ENCODE assay signal across 8 cellular contexts in genomic region chr19:42325308-42325895, GRCh38. TPM values are rescaled to one million over a fixed set of nuclear protein-coding genes. Genes with fewer than 3 reads are reported as not detected.
DNase-seq lines count a peak whose midpoint lies in the region; ATAC-seq lines count a peak whose summit lies in the region.

A gene with protein sequence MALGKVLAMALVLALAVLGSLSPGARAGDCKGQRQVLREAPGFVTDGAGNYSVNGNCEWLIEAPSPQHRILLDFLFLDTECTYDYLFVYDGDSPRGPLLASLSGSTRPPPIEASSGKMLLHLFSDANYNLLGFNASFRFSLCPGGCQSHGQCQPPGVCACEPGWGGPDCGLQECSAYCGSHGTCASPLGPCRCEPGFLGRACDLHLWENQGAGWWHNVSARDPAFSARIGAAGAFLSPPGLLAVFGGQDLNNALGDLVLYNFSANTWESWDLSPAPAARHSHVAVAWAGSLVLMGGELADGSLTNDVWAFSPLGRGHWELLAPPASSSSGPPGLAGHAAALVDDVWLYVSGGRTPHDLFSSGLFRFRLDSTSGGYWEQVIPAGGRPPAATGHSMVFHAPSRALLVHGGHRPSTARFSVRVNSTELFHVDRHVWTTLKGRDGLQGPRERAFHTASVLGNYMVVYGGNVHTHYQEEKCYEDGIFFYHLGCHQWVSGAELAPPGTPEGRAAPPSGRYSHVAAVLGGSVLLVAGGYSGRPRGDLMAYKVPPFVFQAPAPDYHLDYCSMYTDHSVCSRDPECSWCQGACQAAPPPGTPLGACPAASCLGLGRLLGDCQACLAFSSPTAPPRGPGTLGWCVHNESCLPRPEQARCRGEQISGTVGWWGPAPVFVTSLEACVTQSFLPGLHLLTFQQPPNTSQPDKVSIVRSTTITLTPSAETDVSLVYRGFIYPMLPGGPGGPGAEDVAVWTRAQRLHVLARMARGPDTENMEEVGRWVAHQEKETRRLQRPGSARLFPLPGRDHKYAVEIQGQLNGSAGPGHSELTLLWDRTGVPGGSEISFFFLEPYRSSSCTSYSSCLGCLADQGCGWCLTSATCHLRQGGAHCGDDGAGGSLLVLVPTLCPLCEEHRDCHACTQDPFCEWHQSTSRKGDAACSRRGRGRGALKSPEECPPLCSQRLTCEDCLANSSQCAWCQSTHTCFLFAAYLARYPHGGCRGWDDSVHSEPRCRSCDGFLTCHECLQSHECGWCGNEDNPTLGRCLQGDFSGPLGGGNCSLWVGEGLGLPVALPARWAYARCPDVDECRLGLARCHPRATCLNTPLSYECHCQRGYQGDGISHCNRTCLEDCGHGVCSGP (N-terminal part only) (plus strand): TSS chr19:42325635. CDS start chr19:42326244, 609 bp downstream.

- ATAC-seq in HG03460 (IDR thresholded peaks at IDR 0.05; ENCODE audit: unreplicated experiment) = peak; percentile 85

- H3K27ac Mint-ChIP-seq in activated CD4-positive, alpha-beta T cell treated with anti-CD3 and anti-CD28 coated beads, Interleukin-2, amount 10 ng/mL, durations not matched to agents 7 days and 5 days = peak within 1 kb of the TSS; percentile 84

- peak within 1 kb of the TSS; percentile 84 to 94 (median 88) for H3K9ac ChIP-seq in BLaER1 treated with 17β-estradiol and CSF1 and Interleukin-3, amounts not matched to agents 10 nM and 100 nM

- no peaks in the 10 kb centered on the region for H3K36me3 Mint-ChIP-seq in activated CD4-positive, alpha-beta T cell treated with anti-CD3 and anti-CD28 coated beads, Interleukin-2, amount 10 ng/mL, durations not matched to agents 7 days and 5 days (ENCODE audit: low read depth)

- peak within 1 kb of the TSS; percentile 77 to 97 (median 88) for H3K4me3 ChIP-seq in BLaER1 treated with 17β-estradiol and CSF1 and Interleukin-3, amounts not matched to agents 10 nM and 100 nM

- H3K4me1 Mint-ChIP-seq in activated CD4-positive, alpha-beta T cell treated with anti-CD3 and anti-CD28 coated beads, Interleukin-2, amount 10 ng/mL, durations not matched to agents 7 days and 5 days = peaks cover 19% of the 10 kb centered on the region

- H3K4me2 ChIP-seq in BLaER1 treated with 17β-estradiol and CSF1 and Interleukin-3, amounts not matched to agents 10 nM and 100 nM = peak within 1 kb of the TSS; percentile 91 to 99 (median 97)

- H3K4me3 Mint-ChIP-seq in activated CD4-positive, alpha-beta T cell treated with anti-CD3 and anti-CD28 coated beads, Interleukin-2, amount 10 ng/mL, durations not matched to agents 7 days and 5 days = peak within 1 kb of the TSS; percentile 89

- H3K27ac ChIP-seq in BLaER1 treated with 17β-estradiol and CSF1 and Interleukin-3, amounts not matched to agents 10 nM and 100 nM = peak within 1 kb of the TSS; percentile 69 to 89 (median 82)

- peaks cover 21 to 40% (median 30%) of the 10 kb centered on the region in 10 experiments for H3K4me1 ChIP-seq in BLaER1 treated with 17β-estradiol and CSF1 and Interleukin-3, amounts not matched to agents 10 nM and 100 nM

- H3K36me3 ChIP-seq in BLaER1 treated with 17β-estradiol and CSF1 and Interleukin-3, amounts not matched to agents 10 nM and 100 nM = no peaks in the 10 kb centered on the region

- H3K27me3 Mint-ChIP-seq in activated CD4-positive, alpha-beta T cell treated with anti-CD3 and anti-CD28 coated beads, Interleukin-2, amount 10 ng/mL, durations not matched to agents 7 days and 5 days = peaks cover 24% of the 10 kb centered on the region

- CTCF ChIA-PET in activated CD4-positive, alpha-beta T cell treated with anti-CD3 and anti-CD28 coated beads, Interleukin-2, amount 10 ng/mL, durations not matched to agents 7 days and 5 days (lab: Charles Lee) = no interaction called here

- peak; percentile 98 for DNase-seq in GM19240 (ENCODE audit: insufficient read length, low spot score)
- peak; percentile 99 to 100 for DNase-seq in NCI-H526 (lab: John Stamatoyannopoulos, UW)
- DNase-seq in activated CD4-positive, alpha-beta T cell treated with anti-CD3 and anti-CD28 coated beads, Interleukin-2, amount 10 ng/mL, durations not matched to agents 7 days and 5 days = peak; percentile 99
- peak; percentile 99 for DNase-seq in dedifferentiated amniotic fluid mesenchymal stem cell (ENCODE audit: extremely low spot score)
- DNase-seq in left kidney (ENCODE audit: low read depth, low spot score) = peak; percentile 100
- peak; percentile 98 to 99 for DNase-seq in stimulated activated CD4-positive, alpha-beta T cell treated with anti-CD3 and anti-CD28 coated beads, Interleukin-2, amount 100 ng/mL, for 24 hours

- H3K9me3 Mint-ChIP-seq in activated CD4-positive, alpha-beta T cell treated with anti-CD3 and anti-CD28 coated beads, Interleukin-2, amount 10 ng/mL, durations not matched to agents 7 days and 5 days = no peaks in the 10 kb centered on the region

- H3K27me3 ChIP-seq in BLaER1 treated with 17β-estradiol and CSF1 and Interleukin-3, amounts not matched to agents 10 nM and 100 nM = peaks cover 36 to 48% (median 44%) of the 10 kb centered on the region in 11 experiments

- H3K9me3 ChIP-seq in BLaER1 treated with 17β-estradiol and CSF1 and Interleukin-3, amounts not matched to agents 10 nM and 100 nM (replicated peaks in 1 of 11) = no peaks in the 10 kb centered on the region

- peaks cover 0 to 42% (median 24%) of the 10 kb centered on the region in 11 experiments; a peak in 17 of 22 replicates for H4K20me1 ChIP-seq in BLaER1 treated with 17β-estradiol and CSF1 and Interleukin-3, amounts not matched to agents 10 nM and 100 nM

- POLR2A ChIA-PET in activated CD4-positive, alpha-beta T cell treated with anti-CD3 and anti-CD28 coated beads, Interleukin-2, amount 10 ng/mL, durations not matched to agents 7 days and 5 days (lab: Charles Lee) = no interaction called here

RNA-seq across cellular contexts. Expression of the gene that starts here (rescaled TPM):
- 1 to 10 TPM; 3.3 to 3.7 TPM for total RNA-seq in activated CD4-positive, alpha-beta T cell treated with anti-CD3 and anti-CD28 coated beads, Interleukin-2, amount 10 ng/mL, durations not matched to agents 7 days and 5 days

Comparison
In these comparisons a context has a peak if more than half of its experiments do, and no peak if none do; other contexts are left out.
1. Peak in every context shown above with its lines: DNase-seq, ATAC-seq, H3K4me3 ChIP-seq and H3K27ac ChIP-seq.